In the genomic region with DNA sequence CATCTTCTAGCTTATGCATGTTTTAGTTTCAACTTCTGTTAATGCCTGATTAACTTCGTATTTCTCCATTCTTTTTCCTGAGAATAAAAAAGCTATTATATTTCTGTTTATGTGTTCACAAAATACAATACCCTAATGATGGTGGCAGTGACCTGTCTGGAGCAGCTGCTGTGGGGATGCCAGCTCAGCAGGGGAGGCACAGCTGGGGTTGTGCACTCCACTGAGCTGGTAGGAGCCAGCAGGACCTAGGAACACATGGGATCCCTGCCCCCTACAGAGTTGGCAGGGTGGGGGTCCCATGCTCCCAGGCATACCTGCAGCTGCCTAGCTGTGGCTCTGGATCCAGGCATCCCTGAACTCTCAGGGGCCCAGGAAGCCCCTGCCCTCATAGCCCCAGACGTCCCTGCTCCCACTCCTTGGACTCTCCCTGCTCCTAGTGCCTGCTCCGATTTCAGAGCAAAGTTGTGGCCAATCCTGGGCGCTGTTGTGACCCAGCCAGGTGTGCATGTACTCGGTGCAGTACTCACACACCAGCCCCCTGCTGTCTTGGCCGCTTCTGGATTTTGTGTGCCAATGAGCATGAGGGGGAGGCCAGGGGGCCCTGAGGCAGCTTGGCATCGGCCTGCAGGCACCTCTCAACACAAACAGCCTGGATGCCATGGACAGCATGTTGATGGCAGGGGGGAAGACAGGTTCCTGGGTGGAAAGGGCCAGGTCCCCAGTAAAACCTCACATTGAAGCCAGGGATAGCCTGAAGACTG, we compare ENCODE assay signal across 21 cellular contexts.
A peak's percentile ranks its signal among the peaks of the same experiment; 100 is the strongest.
DNase-seq lines count a peak whose midpoint lies in the region; ATAC-seq and TF ChIP-seq lines count a peak whose summit lies in the region.
"Had no signal": no experiment of that assay in that cellular context is flagged by ENCODE, and none has a peak within 500 bp of the region (broad histone marks: within the 10 kb centered on the region; RNA-seq: fewer than 3 reads in every experiment).

No MANE protein-coding gene starts in this region.

- peak overlapping the region; percentile 48 for H3K18ac ChIP-seq in neuronal stem cell (ENCODE audit: low read length)

- WGBS in neuronal stem cell (ENCODE audit: extremely low coverage in 2 of 2, insufficient read length in 2 of 2, insufficient replicate concordance in 1 of 2), 2 donors: no CpG with 5 or more reads among the region's 7 CpGs

- H3K4ac ChIP-seq in neuronal stem cell (ENCODE audit: low read length): peak overlapping the region; percentile 84

- H2AK5ac ChIP-seq in neuronal stem cell (ENCODE audit: low read depth, low read length): no peak overlapping the region

- no peak overlapping the region for H2BK5ac ChIP-seq in neuronal stem cell (ENCODE audit: low read length)

- peak; percentile 87 for DNase-seq in NCI-H2171 (lab: John Stamatoyannopoulos, UW)
- DNase-seq in RWPE2 (ENCODE audit: low spot score): no peak
- DNase-seq in neuronal stem cell (ENCODE audit: low spot score): no peak
- DNase-seq in vagina (ENCODE audit: extremely low spot score in 2 of 2): no peak
- DNase-seq in AG08395 (ENCODE audit: low spot score): no peak
- DNase-seq: activated CD8-positive, alpha-beta memory T cell treated with anti-CD3 and anti-CD28 coated beads, Interleukin-2, amount 50 U/mL, for 4 hours; CD8-positive, alpha-beta memory T cell; endodermal cell; left cardiac atrium; midbrain; NCI-H1436; NCI-H526 treated with DMSO at 0.1 percent for 48 hours; nephron progenitor cell; PC-3; SIG-M5 had no signal

- H3K23ac ChIP-seq in neuronal stem cell (ENCODE audit: low read depth, low read length, poor library complexity): no peak overlapping the region

- no peak for TF ChIP-seq POLR2A in vagina (IDR thresholded peaks at IDR 0.05)

- no peak overlapping the region for H4K8ac ChIP-seq in neuronal stem cell (ENCODE audit: low read depth, low read length)

- H3K27me3 ChIP-seq in RWPE2 (ENCODE audit: insufficient read depth, poor library complexity, severe bottlenecking): no peaks in the 10 kb centered on the region
- H3K27me3 ChIP-seq in neuronal stem cell (ENCODE audit: control insufficient read depth in 3 of 3, insufficient read depth in 3 of 3, low read depth in 1 of 3, low read length in 3 of 3): no peaks in the 10 kb centered on the region
- H3K27me3 ChIP-seq in vagina: no peaks in the 10 kb centered on the region

- TF ChIP-seq CTCF in RWPE2 (IDR thresholded peaks at IDR 0.05; ENCODE audit: poor library complexity, severe bottlenecking) (no peak), vagina (IDR thresholded peaks at IDR 0.05) (no peak)

- intact Hi-C loops in vagina (cut with DNase I): no loop called here

- H3K4me2 ChIP-seq in neuronal stem cell (ENCODE audit: insufficient read depth, low read length, poor library complexity, severe bottlenecking): no peak overlapping the region

- peak; percentile 91 for TF ChIP-seq EP300 in Ishikawa (IDR thresholded peaks at IDR 0.05; ENCODE audit: borderline replicate concordance)

- no peaks in the 10 kb centered on the region for H3K4me1 ChIP-seq in RWPE2 (ENCODE audit: insufficient read depth, poor library complexity, severe bottlenecking)
- no peaks in the 10 kb centered on the region for H3K4me1 ChIP-seq in neuronal stem cell (ENCODE audit: control insufficient read depth in 2 of 2, insufficient read depth in 1 of 2, low read depth in 1 of 2, low read length in 2 of 2)
- H3K4me1 ChIP-seq in vagina: no peaks in the 10 kb centered on the region

- no peak for TF ChIP-seq RAD21 in Ishikawa (IDR thresholded peaks at IDR 0.05; ENCODE audit: low read depth)

- H3K14ac ChIP-seq in neuronal stem cell (ENCODE audit: low read length): peak overlapping the region; percentile 82

- 0 out of 3 replicates have a peak, but pooled peaks have one; percentile 21 for ATAC-seq in RWPE2 (ENCODE audit: low read depth)
- no peak for ATAC-seq in HG03457 (IDR thresholded peaks at IDR 0.05; ENCODE audit: unreplicated experiment)
- ATAC-seq: left cardiac atrium, PC-3 had no signal

- H2AFZ ChIP-seq in neuronal stem cell (ENCODE audit: low read length): no peak overlapping the region

- no peak overlapping the region for H3K27ac ChIP-seq in RWPE2 (ENCODE audit: poor library complexity, severe bottlenecking)
- no peak overlapping the region for H3K27ac ChIP-seq in neuronal stem cell (replicated peaks; ENCODE audit: low read length)
- no peak overlapping the region for H3K27ac ChIP-seq in vagina
- H3K27ac ChIP-seq: coronary artery, thoracic aorta, VCaP had no signal

- no peak overlapping the region for H2BK120ac ChIP-seq in neuronal stem cell (ENCODE audit: low read depth, low read length)

- H3K36me3 ChIP-seq in RWPE2 (ENCODE audit: low read depth): no peaks in the 10 kb centered on the region
- no peaks in the 10 kb centered on the region for H3K36me3 ChIP-seq in neuronal stem cell (replicated peaks in 1 of 2; ENCODE audit: control insufficient read depth in 2 of 2, insufficient read depth in 2 of 2, low read length in 2 of 2)
- no peaks in the 10 kb centered on the region for H3K36me3 ChIP-seq in vagina
- H3K36me3 ChIP-seq: HAP-1, thoracic aorta had no signal

- no peaks in the 10 kb centered on the region for H3K79me1 ChIP-seq in neuronal stem cell (ENCODE audit: low read depth, low read length)

- no peak overlapping the region for H2BK12ac ChIP-seq in neuronal stem cell (ENCODE audit: low read length)

- H2BK15ac ChIP-seq in neuronal stem cell (ENCODE audit: low read length): no peak overlapping the region

- H3K9ac ChIP-seq in neuronal stem cell (ENCODE audit: low read depth, low read length, poor library complexity): no peak overlapping the region

- H3K9me3 ChIP-seq in RWPE2 (ENCODE audit: severe bottlenecking): no peaks in the 10 kb centered on the region
- H3K9me3 ChIP-seq in neuronal stem cell (replicated peaks in 1 of 2; ENCODE audit: control insufficient read depth in 2 of 2, insufficient read depth in 1 of 2, low read depth in 1 of 2, low read length in 2 of 2): no peaks in the 10 kb centered on the region
- no peaks in the 10 kb centered on the region for H3K9me3 ChIP-seq in vagina
- H3K9me3 ChIP-seq: HAP-1, thoracic aorta had no signal

- H4K91ac ChIP-seq in neuronal stem cell (ENCODE audit: low read depth, low read length, poor library complexity): no peak overlapping the region

- H3K4me3 ChIP-seq in RWPE2 (ENCODE audit: severe bottlenecking): no peak overlapping the region
- H3K4me3 ChIP-seq in neuronal stem cell (ENCODE audit: low read length in 2 of 2): no peak overlapping the region
- H3K4me3 ChIP-seq in vagina: no peak overlapping the region
- H3K4me3 ChIP-seq: coronary artery, HAP-1, thoracic aorta had no signal

TF ChIP-seq in Ishikawa, 13 proteins besides CTCF, POLR2A, EP300 and RAD21:
- TF ChIP-seq CREB1 (IDR thresholded peaks at IDR 0.05; ENCODE audit: low read depth) (no peak), REST (IDR thresholded peaks at IDR 0.05; ENCODE audit: low read depth) (no peak; the same call in 1 of the 2 replicates), TEAD4 (IDR thresholded peaks at IDR 0.05) (peak; percentile 79), EGR1 (IDR thresholded peaks at IDR 0.05) (no peak), ZBTB7A (IDR thresholded peaks at IDR 0.05; ENCODE audit: low read depth) (peak; percentile 75; the same call in 1 of the 2 replicates), YY1 (IDR thresholded peaks at IDR 0.05; ENCODE audit: low read depth) (no peak), NFIC (IDR thresholded peaks at IDR 0.05) (peak; percentile 76), CEBPB (IDR thresholded peaks at IDR 0.05) (peak; percentile 25; the same call in 1 of the 2 replicates), TAF1 (IDR thresholded peaks at IDR 0.05; ENCODE audit: low read depth) (no peak), MAX (IDR thresholded peaks at IDR 0.05) (peak; percentile 46; the same call in 1 of the 2 replicates), USF1 (IDR thresholded peaks at IDR 0.05) (no peak), FOXM1 (IDR thresholded peaks at IDR 0.05; ENCODE audit: borderline replicate concordance, low read depth) (peak; percentile 83), TCF12 (IDR thresholded peaks at IDR 0.05; ENCODE audit: low read depth) (peak; percentile 96)
